Comparison of ENCODE assay signal across 9 cellular contexts in genomic region chr12:32273063-32273521, GRCh38.
A peak's percentile ranks its signal among the peaks of the same experiment; 100 is the strongest.
DNase-seq lines count a peak whose midpoint lies in the region; ATAC-seq, FAIRE-seq and TF ChIP-seq lines count a peak whose summit lies in the region.
"Had no signal": no experiment of that assay in that cellular context is flagged by ENCODE, and none has a peak within 500 bp of the region (broad histone marks: within the 10 kb centered on the region; RNA-seq: fewer than 3 reads in every experiment).

No MANE protein-coding gene starts in this region.

- H3K9me3 ChIP-seq in pancreas: no peaks in the 10 kb centered on the region

- FAIRE-seq in pancreas (lab: Jason Lieb, UNC): no peak

- peaks cover 46% of the 10 kb centered on the region for H3K4me1 Mint-ChIP-seq in brain

- TF ChIP-seq CTCF in C4-2B (conservative IDR thresholded peaks at IDR 0.05): no peak
- TF ChIP-seq CTCF in brain (conservative IDR thresholded peaks at IDR 0.05): no peak
- no peak for TF ChIP-seq CTCF in pancreas (IDR thresholded peaks at IDR 0.05)

- peak overlapping the region; percentile 8; the same call in 1 of the 2 replicates for H3K27ac ChIP-seq in C4-2B
- no peak overlapping the region for H3K27ac ChIP-seq in pancreas

- peak; percentile 65 for ATAC-seq in GM19351 (IDR thresholded peaks at IDR 0.05; ENCODE audit: unreplicated experiment)
- ATAC-seq in HG03175 (IDR thresholded peaks at IDR 0.05; ENCODE audit: unreplicated experiment): peak; percentile 67
- ATAC-seq in pancreas: no peak

- intact Hi-C loops in pancreas (cut with DNase I): no loop called here

- H3K4me3 ChIP-seq in pancreas: no peak overlapping the region

- H3K27me3 ChIP-seq in pancreas: no peaks in the 10 kb centered on the region

- peaks cover 0 to 2% (median 0%) of the 10 kb centered on the region in 3 donors for H3K4me1 ChIP-seq in pancreas

- no peaks in the 10 kb centered on the region for H3K36me3 ChIP-seq in pancreas

- peak overlapping the region; percentile 69 to 96 (median 87) for H3K27ac Mint-ChIP-seq in brain
- H3K27ac Mint-ChIP-seq: activated T-helper 2 cell treated with anti-CD3 and anti-CD28 coated beads, Interferon-gamma antibody, Interleukin-2, Interleukin-4, amounts not matched to agents 10 μg/mL and 5 μg/mL and 100 μg/mL, durations not matched to agents 14 hours and 24 hours and 36 hours had no signal

- peaks cover 0 to 1% (median 0%) of the 10 kb centered on the region in 5 experiments for H3K9me3 Mint-ChIP-seq in brain
- H3K9me3 Mint-ChIP-seq: activated T-helper 2 cell treated with anti-CD3 and anti-CD28 coated beads, Interferon-gamma antibody, Interleukin-2, Interleukin-4, amounts not matched to agents 10 μg/mL and 5 μg/mL and 100 μg/mL, durations not matched to agents 14 hours and 24 hours and 36 hours had no signal

- peaks cover 22% of the 10 kb centered on the region for H3K36me3 Mint-ChIP-seq in brain

- WGBS in pancreas, 2 donors: 75% methylated on average over 4 of the region's 4 CpGs

- no peaks in the 10 kb centered on the region for H3K27me3 Mint-ChIP-seq in brain

- peak overlapping the region in 3 of 5 experiments; percentile 19 to 37 (median 25) for H3K4me3 Mint-ChIP-seq in brain

- DNase-seq in pancreas (no peak), NCI-H1417 treated with DMSO at 0.1 percent for 48 hours (lab: John Stamatoyannopoulos, UW) (no peak), amygdala (lab: John Stamatoyannopoulos, UW) (no peak), DMS79 (lab: John Stamatoyannopoulos, UW) (no peak)

Comparison
In these comparisons a context has a peak if more than half of its experiments do, and no peak if none do; other contexts are left out.
1. ATAC-seq: peak in GM19351 (single experiment) and HG03175 (single experiment); none in pancreas (0 of 4).